Comparison of ENCODE assay signal across 27 cellular contexts in genomic region chr16:28310796-28311195, GRCh38. TPM values are rescaled to one million over a fixed set of nuclear protein-coding genes. Genes with fewer than 3 reads are reported as not detected.
DNase-seq lines count a peak whose midpoint lies in the region; ATAC-seq and TF ChIP-seq lines count a peak whose summit lies in the region.
"Had no signal": no experiment of that assay in that cellular context is flagged by ENCODE, and none has a peak within 500 bp of the region (broad histone marks: within the 10 kb centered on the region; RNA-seq: fewer than 3 reads in every experiment).

No MANE protein-coding gene starts in this region.

- H3K4me2 ChIP-seq in neural progenitor cell = no peak overlapping the region

- H3K79me2 ChIP-seq in neural progenitor cell (ENCODE audit: low read depth) = peaks cover 31% of the 10 kb centered on the region

- H3K4me3 ChIP-seq in CD8-positive, alpha-beta memory T cell (ENCODE audit: low read length) = peak overlapping the region; percentile 44
- H3K4me3 ChIP-seq in neural progenitor cell (no peak overlapping the region), right cardiac atrium (ENCODE audit: low read length) (no peak overlapping the region), transverse colon (no peak overlapping the region)
- H3K4me3 ChIP-seq: heart right ventricle, left lung, MG63, thoracic aorta had no signal

- no peak for TF ChIP-seq POLR2A in transverse colon (IDR thresholded peaks at IDR 0.05)

- WGBS in right cardiac atrium = 91% methylated on average over 11 of the region's 11 CpGs
- WGBS in transverse colon (ENCODE audit: low coverage in 1 of 2), 2 donors = 93 to 96% methylated on average over 11 of the region's 11 CpGs

- H3K27ac Mint-ChIP-seq in activated CD8-positive, alpha-beta memory T cell treated with anti-CD3 and anti-CD28 coated beads, Interleukin-2, amount 10 ng/mL, durations not matched to agents 7 days and 5 days = peak overlapping the region; percentile 90
- H3K27ac Mint-ChIP-seq in CD8-positive, alpha-beta memory T cell = peak overlapping the region; percentile 94 to 98 (median 96)
- peak overlapping the region; percentile 81 for H3K27ac Mint-ChIP-seq in activated naive CD8-positive, alpha-beta T cell treated with anti-CD3 and anti-CD28 coated beads for 36 hours
- no peak overlapping the region for H3K27ac Mint-ChIP-seq in neural progenitor cell

- intact Hi-C loops in right cardiac atrium (cut with DNase I) = no loop called here
- intact Hi-C loops in transverse colon (cut with DNase I; ENCODE audit: low total_unique reads) = no loop called here

- CTCF ChIA-PET in activated CD8-positive, alpha-beta memory T cell treated with anti-CD3 and anti-CD28 coated beads, Interleukin-2, amount 10 ng/mL, durations not matched to agents 7 days and 5 days (lab: Charles Lee) = interaction anchor here (1.2 to 15.5 kb wide), 6 partner anchors 8 to 169 kb away, joined by 4 to 347 read pairs (median 6); partner anchors contain the start of gene SBK1
- CTCF ChIA-PET in CD8-positive, alpha-beta memory T cell (lab: Charles Lee) = interaction anchor here (1.0 to 15.0 kb wide), 6 partner anchors 10 to 34 kb away, joined by 3 to 210 read pairs (median 8); no protein-coding TSS in a partner anchor

- H3K27me3 ChIP-seq in CD8-positive, alpha-beta memory T cell (ENCODE audit: insufficient read depth, low read length, poor library complexity, severe bottlenecking) = no peaks in the 10 kb centered on the region
- H3K27me3 ChIP-seq in neural progenitor cell (no peaks in the 10 kb centered on the region), right cardiac atrium (ENCODE audit: control insufficient read depth, insufficient read depth) (no peaks in the 10 kb centered on the region), transverse colon (no peaks in the 10 kb centered on the region)
- H3K27me3 ChIP-seq: heart right ventricle, left lung had no signal

- no peaks in the 10 kb centered on the region for H3F3A ChIP-seq in neural progenitor cell (ENCODE audit: low read depth)

- peaks cover 62% of the 10 kb centered on the region for H3K4me1 ChIP-seq in CD8-positive, alpha-beta memory T cell (ENCODE audit: insufficient read depth, low read length)
- no peaks in the 10 kb centered on the region for H3K4me1 ChIP-seq in neural progenitor cell
- H3K4me1 ChIP-seq in right cardiac atrium (ENCODE audit: control insufficient read depth, insufficient read depth, low read length) = no peaks in the 10 kb centered on the region
- no peaks in the 10 kb centered on the region for H3K4me1 ChIP-seq in transverse colon
- H3K4me1 ChIP-seq: left lung had no signal

- no peak overlapping the region for H2AFZ ChIP-seq in neural progenitor cell (replicated peaks)

- peaks cover 38% of the 10 kb centered on the region for H3K4me1 Mint-ChIP-seq in activated CD8-positive, alpha-beta memory T cell treated with anti-CD3 and anti-CD28 coated beads, Interleukin-2, amount 10 ng/mL, durations not matched to agents 7 days and 5 days
- peaks cover 68 to 85% (median 69%) of the 10 kb centered on the region in 3 donors for H3K4me1 Mint-ChIP-seq in CD8-positive, alpha-beta memory T cell
- peaks cover 53% of the 10 kb centered on the region for H3K4me1 Mint-ChIP-seq in activated naive CD8-positive, alpha-beta T cell treated with anti-CD3 and anti-CD28 coated beads for 36 hours
- H3K4me1 Mint-ChIP-seq in neural progenitor cell = no peaks in the 10 kb centered on the region

- in situ Hi-C loops in transverse colon (cut with MboI; ENCODE audit: low pct_ligation_motif_present in 1 of 4, low pct_unique_long_range_greater_than_20kb in 1 of 4, low sequenced_read_pairs in 3 of 4) = no loop called here

- no peaks in the 10 kb centered on the region for H3K9me3 Mint-ChIP-seq in activated CD8-positive, alpha-beta memory T cell treated with anti-CD3 and anti-CD28 coated beads, Interleukin-2, amount 10 ng/mL, durations not matched to agents 7 days and 5 days (ENCODE audit: low read depth)
- H3K9me3 Mint-ChIP-seq in CD8-positive, alpha-beta memory T cell = no peaks in the 10 kb centered on the region
- H3K9me3 Mint-ChIP-seq in activated naive CD8-positive, alpha-beta T cell treated with anti-CD3 and anti-CD28 coated beads for 36 hours = no peaks in the 10 kb centered on the region
- H3K9me3 Mint-ChIP-seq in neural progenitor cell = no peaks in the 10 kb centered on the region
- H3K9me3 Mint-ChIP-seq: IgD-negative memory B cell had no signal

- peaks cover 79% of the 10 kb centered on the region for H4K20me1 ChIP-seq in neural progenitor cell (ENCODE audit: low read depth)

- H3K27ac ChIP-seq in CD8-positive, alpha-beta memory T cell (ENCODE audit: low read depth, low read length) = no peak overlapping the region
- H3K27ac ChIP-seq in neural progenitor cell (no peak overlapping the region), right cardiac atrium (ENCODE audit: low read length) (no peak overlapping the region), transverse colon (no peak overlapping the region)
- H3K27ac ChIP-seq: HL-60, left lung, thoracic aorta had no signal

- no peak overlapping the region for H3K4me3 Mint-ChIP-seq in activated CD8-positive, alpha-beta memory T cell treated with anti-CD3 and anti-CD28 coated beads, Interleukin-2, amount 10 ng/mL, durations not matched to agents 7 days and 5 days
- peak overlapping the region; percentile 51 to 90 (median 67) for H3K4me3 Mint-ChIP-seq in CD8-positive, alpha-beta memory T cell
- peak overlapping the region; percentile 53 for H3K4me3 Mint-ChIP-seq in activated naive CD8-positive, alpha-beta T cell treated with anti-CD3 and anti-CD28 coated beads for 36 hours
- peak overlapping the region; percentile 67 for H3K4me3 Mint-ChIP-seq in neural progenitor cell
- H3K4me3 Mint-ChIP-seq: CD14-positive monocyte had no signal

- no peak for ATAC-seq in activated CD8-positive, alpha-beta memory T cell treated with anti-CD3 and anti-CD28 coated beads, Interleukin-2, amount 10 ng/mL, durations not matched to agents 7 days and 5 days
- ATAC-seq in right cardiac atrium = no peak
- ATAC-seq: left lung had no signal

- no peak for DNase-seq in activated CD8-positive, alpha-beta memory T cell treated with anti-CD3 and anti-CD28 coated beads, Interleukin-2, amount 10 ng/mL, durations not matched to agents 7 days and 5 days
- DNase-seq in activated CD8-positive, alpha-beta memory T cell treated with anti-CD3 and anti-CD28 coated beads, Interleukin-2, amount 50 U/mL, for 48 hours = no peak
- DNase-seq in CD8-positive, alpha-beta memory T cell = no peak
- DNase-seq in activated naive CD8-positive, alpha-beta T cell treated with anti-CD3 and anti-CD28 coated beads for 36 hours = no peak
- DNase-seq in neural progenitor cell (ENCODE audit: low spot score) = no peak
- DNase-seq in right cardiac atrium = no peak
- DNase-seq in transverse colon = no peak
- no peak for DNase-seq in SW 1271 (lab: John Stamatoyannopoulos, UW)
- DNase-seq: activated CD4-positive, alpha-beta T cell treated with anti-CD3 and anti-CD28 coated beads, Interleukin-2, amount 50 U/mL, for 1 hour; anterior cingulate cortex; DMS53; GOT3; heart right ventricle; left lung; MG63; midbrain; NCI-H1436; NCI-H524; nucleus accumbens; retina; stimulated activated CD8-positive, alpha-beta memory T cell treated with anti-CD3 and anti-CD28 coated beads, Interleukin-4, amount 100 ng/mL, for 48 hours had no signal

- POLR2A ChIA-PET in CD8-positive, alpha-beta memory T cell (lab: Charles Lee) = interaction anchor here (1.6 to 3.3 kb wide), 4 partner anchors 16 to 33 kb away, joined by 3 to 24 read pairs (median 13); partner anchors contain the start of gene SBK1

- no peak overlapping the region for H3K9ac ChIP-seq in neural progenitor cell

- H3K27me3 Mint-ChIP-seq in activated CD8-positive, alpha-beta memory T cell treated with anti-CD3 and anti-CD28 coated beads, Interleukin-2, amount 10 ng/mL, durations not matched to agents 7 days and 5 days = no peaks in the 10 kb centered on the region
- no peaks in the 10 kb centered on the region for H3K27me3 Mint-ChIP-seq in CD8-positive, alpha-beta memory T cell
- no peaks in the 10 kb centered on the region for H3K27me3 Mint-ChIP-seq in activated naive CD8-positive, alpha-beta T cell treated with anti-CD3 and anti-CD28 coated beads for 36 hours
- H3K27me3 Mint-ChIP-seq in neural progenitor cell (ENCODE audit: insufficient read depth, low read depth) = peaks cover 2% of the 10 kb centered on the region
- H3K27me3 Mint-ChIP-seq: IgD-negative memory B cell had no signal

- peaks cover 7% of the 10 kb centered on the region for H3K36me3 Mint-ChIP-seq in activated CD8-positive, alpha-beta memory T cell treated with anti-CD3 and anti-CD28 coated beads, Interleukin-2, amount 10 ng/mL, durations not matched to agents 7 days and 5 days
- peaks cover 14 to 21% (median 17%) of the 10 kb centered on the region in 3 donors for H3K36me3 Mint-ChIP-seq in CD8-positive, alpha-beta memory T cell
- peaks cover 25% of the 10 kb centered on the region for H3K36me3 Mint-ChIP-seq in activated naive CD8-positive, alpha-beta T cell treated with anti-CD3 and anti-CD28 coated beads for 36 hours
- H3K36me3 Mint-ChIP-seq in neural progenitor cell = peaks cover 21% of the 10 kb centered on the region
- H3K36me3 Mint-ChIP-seq: CD14-positive monocyte had no signal

- H3K9me3 ChIP-seq in CD8-positive, alpha-beta memory T cell (ENCODE audit: low read length) = no peaks in the 10 kb centered on the region
- no peaks in the 10 kb centered on the region for H3K9me3 ChIP-seq in neural progenitor cell (ENCODE audit: low read depth)
- no peaks in the 10 kb centered on the region for H3K9me3 ChIP-seq in right cardiac atrium (ENCODE audit: control insufficient read depth, low read length)
- no peaks in the 10 kb centered on the region for H3K9me3 ChIP-seq in transverse colon
- H3K9me3 ChIP-seq: heart right ventricle, left lung, MG63, thoracic aorta had no signal

- TF ChIP-seq CTCF in neural progenitor cell (IDR thresholded peaks at IDR 0.05) (no peak), transverse colon (IDR thresholded peaks at IDR 0.05) (no peak)

- no peaks in the 10 kb centered on the region for H3K36me3 ChIP-seq in CD8-positive, alpha-beta memory T cell (ENCODE audit: insufficient read depth, low read length)
- no peaks in the 10 kb centered on the region for H3K36me3 ChIP-seq in neural progenitor cell
- no peaks in the 10 kb centered on the region for H3K36me3 ChIP-seq in transverse colon
- H3K36me3 ChIP-seq: heart right ventricle, left lung, MG63, thoracic aorta had no signal

- TF ChIP-seq EP300 in transverse colon (IDR thresholded peaks at IDR 0.05; ENCODE audit: low read depth) = no peak

RNA-seq across cellular contexts. Expression of gene SBK1, which starts 18.5 kb away (rescaled TPM):
- total RNA-seq in activated CD8-positive, alpha-beta memory T cell treated with anti-CD3 and anti-CD28 coated beads, Interleukin-2, amount 10 ng/mL, durations not matched to agents 7 days and 5 days = 10 to 100 TPM in 1 of 2 experiments, 1 to 10 TPM in 1; 3.2 to 11.3 TPM
- total RNA-seq in CD8-positive, alpha-beta memory T cell = 1 to 10 TPM; 3.9 to 4.1 TPM
- polyA plus RNA-seq in CD8-positive, alpha-beta memory T cell = 20.3 TPM
- total RNA-seq in activated naive CD8-positive, alpha-beta T cell treated with anti-CD3 and anti-CD28 coated beads for 36 hours = 1 to 10 TPM; 8.5 to 9.7 TPM
- total RNA-seq in neural progenitor cell (ENCODE audit: low replicate concordance) = 4.6 and 16.4 TPM in 2 replicates
- total RNA-seq in right cardiac atrium = 1 to 10 TPM in 2 of 4 donors, under 1 TPM in 2; 0.19 to 1.3 (median 0.99) TPM
- 1.2 TPM for polyA plus RNA-seq in right cardiac atrium
- 1 to 10 TPM in 1 of 4 donors, under 1 TPM in 2, not detected in 1; 0.27 to 1.4 (median 0.32) TPM for total RNA-seq in transverse colon

RNA-seq across cellular contexts. Expression of gene NPIPB6, which starts 52.5 kb away (rescaled TPM):
- total RNA-seq in activated CD8-positive, alpha-beta memory T cell treated with anti-CD3 and anti-CD28 coated beads, Interleukin-2, amount 10 ng/mL, durations not matched to agents 7 days and 5 days = 1 to 10 TPM; 2.0 to 4.6 TPM
- total RNA-seq in CD8-positive, alpha-beta memory T cell = 1 to 10 TPM in 1 of 2 experiments, not detected in 1; 1.1 TPM
- polyA plus RNA-seq in CD8-positive, alpha-beta memory T cell = 0.28 TPM
- not detected for total RNA-seq in activated naive CD8-positive, alpha-beta T cell treated with anti-CD3 and anti-CD28 coated beads for 36 hours
- total RNA-seq in neural progenitor cell (ENCODE audit: low replicate concordance) (1.3 and 6.2 TPM in 2 replicates), right cardiac atrium (1 to 10 TPM in 1 of 4 donors, under 1 TPM in 1, not detected in 2; 0.94 to 1.4 TPM), transverse colon (10 to 100 TPM in 1 of 4 donors, 1 to 10 TPM in 1, not detected in 2; 5.8 to 12.7 TPM)
- polyA plus RNA-seq in right cardiac atrium = 0.45 TPM
- total RNA-seq: cardiac septum, dermis microvascular lymphatic vessel endothelial cell had no signal
